1 cellular context compared by ENCODE assay signal in genomic region chr11:35907648-35908431, GRCh38.
A peak's percentile ranks its signal among the peaks of the same experiment; 100 is the strongest.
TF ChIP-seq lines count a peak whose summit lies in the region.

No MANE protein-coding gene starts in this region.

TF ChIP-seq in IMR-90, 13 proteins besides CTCF, POLR2A, EP300 and RAD21 (continued from another document):
- 0 out of 2 replicates have a peak, but pooled peaks have one; percentile 25 for TF ChIP-seq BHLHE40 (IDR thresholded peaks at IDR 0.05; ENCODE audit: low read depth, low read length)
